In genomic region chr16:57757326-57757786, GRCh38 we compare ENCODE assay signal across 8 cellular contexts. TPM values are rescaled to one million over a fixed set of nuclear protein-coding genes. Genes with fewer than 3 reads are reported as not detected.
DNase-seq lines count a peak whose midpoint lies in the region; ATAC-seq, FAIRE-seq and TF ChIP-seq lines count a peak whose summit lies in the region.

No MANE protein-coding gene starts in this region.

- H3K27me3 ChIP-seq in SJCRH30 (no peaks in the 10 kb centered on the region), parathyroid adenoma (ENCODE audit: control insufficient read depth, insufficient read depth, low read length) (no peaks in the 10 kb centered on the region)

- H3K9me3 ChIP-seq in SJCRH30 (replicated peaks), result no peaks in the 10 kb centered on the region
- H3K9me3 ChIP-seq in parathyroid adenoma (ENCODE audit: control insufficient read depth, low read length), result no peaks in the 10 kb centered on the region

- H3K4me1 ChIP-seq in SJCRH30, result peaks cover 5% of the 10 kb centered on the region
- no peaks in the 10 kb centered on the region for H3K4me1 ChIP-seq in parathyroid adenoma

- no peaks in the 10 kb centered on the region for H3K9me3 Mint-ChIP-seq in type B pancreatic cell

- H3K27ac Mint-ChIP-seq in type B pancreatic cell, result no peak overlapping the region

- ATAC-seq in GM19372 (IDR thresholded peaks at IDR 0.05; ENCODE audit: low read depth, unreplicated experiment), result peak; percentile 85
- peak; percentile 63 for ATAC-seq in HG03457 (IDR thresholded peaks at IDR 0.05; ENCODE audit: unreplicated experiment)

- no peak for FAIRE-seq in frontal cortex (lab: Jason Lieb, UNC)

- H3K27ac ChIP-seq in SJCRH30 (no peak overlapping the region), parathyroid adenoma (peak overlapping the region; percentile 19)

- TF ChIP-seq CTCF in parathyroid adenoma (IDR thresholded peaks at IDR 0.05) (peak; percentile 98), type B pancreatic cell (conservative IDR thresholded peaks at IDR 0.05) (peak; percentile 97)

- H3K4me3 Mint-ChIP-seq in type B pancreatic cell, result no peak overlapping the region

- no peak overlapping the region for H3K4me2 ChIP-seq in parathyroid adenoma (ENCODE audit: low read length)

- 0 out of 2 replicates have a peak, but pooled peaks cover 2% of the 10 kb centered on the region for H3K36me3 ChIP-seq in SJCRH30
- no peaks in the 10 kb centered on the region for H3K36me3 ChIP-seq in parathyroid adenoma (ENCODE audit: control insufficient read depth, insufficient read depth, low read length)

- H3K4me3 ChIP-seq in SJCRH30, result no peak overlapping the region
- H3K4me3 ChIP-seq in parathyroid adenoma (ENCODE audit: low read depth, low read length), result no peak overlapping the region

- no peaks in the 10 kb centered on the region for H3K36me3 Mint-ChIP-seq in type B pancreatic cell

- no peak overlapping the region for H2AFZ ChIP-seq in parathyroid adenoma

- H3K79me2 ChIP-seq in parathyroid adenoma, result no peaks in the 10 kb centered on the region

- peaks cover 5% of the 10 kb centered on the region for H3K4me1 Mint-ChIP-seq in type B pancreatic cell (ENCODE audit: unreplicated experiment)

- DNase-seq in Caki2 (ENCODE audit: low read depth), result peak; percentile 76
- DNase-seq in SJCRH30, result peak; percentile 80 to 90
- peak; percentile 96 for DNase-seq in activated effector memory CD4-positive, alpha-beta T cell treated with anti-CD3 and anti-CD28 coated beads, Interleukin-2, amount 50 U/mL, for 16 hours
- peak; percentile 86 to 96 for DNase-seq in frontal cortex (ENCODE audit: low spot score in 2 of 2)
- peak; percentile 91 for DNase-seq in type B pancreatic cell (ENCODE audit: extremely low spot score, unreplicated experiment)

- H3K9ac ChIP-seq in parathyroid adenoma, result no peak overlapping the region

- in situ Hi-C loops in Caki2 (cut with HindIII; ENCODE audit: low pct_unique_long_range_greater_than_20kb, low sequenced_read_pairs), result no loop called here

- no peaks in the 10 kb centered on the region for H3K27me3 Mint-ChIP-seq in type B pancreatic cell

RNA-seq across cellular contexts. Expression of gene KATNB1, which starts 21.8 kb away (rescaled TPM):
- total RNA-seq in Caki2 (2014; rRNA removed; shearing (Covaris generic); ENCODE audit: low replicate concordance), result 22.8 and 42.3 TPM in 2 replicates
- 35.2 and 38.9 TPM in 2 replicates for total RNA-seq in SJCRH30 (2014; rRNA removed; shearing (Covaris generic))
- total RNA-seq in frontal cortex (34.6 TPM), type B pancreatic cell (ENCODE audit: low replicate concordance) (20.2 and 31.7 TPM in 2 replicates)

RNA-seq across cellular contexts. Expression of gene KIFC3, which starts 44.9 kb away (rescaled TPM):
- total RNA-seq in Caki2 (2014; rRNA removed; shearing (Covaris generic); ENCODE audit: low replicate concordance), result 89.2 and 132 TPM in 2 replicates
- total RNA-seq in SJCRH30 (2014; rRNA removed; shearing (Covaris generic)), result 11.4 and 11.8 TPM in 2 replicates
- total RNA-seq in frontal cortex (46.1 TPM), type B pancreatic cell (ENCODE audit: low replicate concordance) (27.3 and 48.4 TPM in 2 replicates)
